18 cellular contexts compared by ENCODE assay signal in the genomic region with DNA sequence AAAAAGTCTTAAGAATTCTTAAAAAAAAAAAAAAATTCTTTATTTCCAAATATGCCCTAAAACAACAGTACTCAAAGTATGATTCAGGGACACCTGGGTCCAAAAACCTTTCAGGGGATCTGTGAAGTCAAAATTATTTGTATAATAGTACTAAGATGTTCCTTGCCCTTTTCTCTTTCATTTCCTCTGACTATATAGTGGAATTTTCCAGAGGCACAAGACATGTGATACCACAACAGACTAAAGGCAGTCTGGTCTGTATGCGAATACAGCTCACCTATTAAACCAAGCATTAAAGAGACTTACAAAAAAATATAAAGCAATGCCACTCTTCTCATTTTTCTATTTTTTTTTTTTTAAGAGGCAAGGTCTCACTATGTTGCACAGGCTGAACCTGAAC.
"Had no signal": no experiment of that assay in that cellular context is flagged by ENCODE, and none has a peak within 500 bp of the region (broad histone marks: within the 10 kb centered on the region; RNA-seq: fewer than 3 reads in every experiment).

No MANE protein-coding gene starts in this region.

- H3K4me1 ChIP-seq: left ventricle myocardium inferior, suprapubic skin, transverse colon, uterus had no signal

- H3K27ac ChIP-seq: left ventricle myocardium inferior, suprapubic skin, transverse colon, uterus had no signal

- H3K9me3 Mint-ChIP-seq: effector memory CD8-positive, alpha-beta T cell; immature natural killer cell; WTC11 had no signal

- H3K27me3 Mint-ChIP-seq: activated CD8-positive, alpha-beta memory T cell treated with anti-CD3 and anti-CD28 coated beads, Interleukin-2, amount 10 ng/mL, durations not matched to agents 7 days and 5 days; effector memory CD8-positive, alpha-beta T cell had no signal

- H3K27me3 ChIP-seq: spleen, suprapubic skin, transverse colon, uterus had no signal

- H3K27ac Mint-ChIP-seq: activated CD8-positive, alpha-beta memory T cell treated with anti-CD3 and anti-CD28 coated beads, Interleukin-2, amount 10 ng/mL, durations not matched to agents 7 days and 5 days; WTC11 had no signal

- H3K9me3 ChIP-seq: left ventricle myocardium inferior, SK-N-SH, spleen, suprapubic skin, transverse colon, uterus had no signal

- H3K4me3 Mint-ChIP-seq: activated CD8-positive, alpha-beta memory T cell treated with anti-CD3 and anti-CD28 coated beads, Interleukin-2, amount 10 ng/mL, durations not matched to agents 7 days and 5 days; effector memory CD8-positive, alpha-beta T cell; immature natural killer cell; WTC11 had no signal

- ATAC-seq: activated CD8-positive, alpha-beta memory T cell treated with anti-CD3 and anti-CD28 coated beads, Interleukin-2, amount 10 ng/mL, durations not matched to agents 7 days and 5 days; effector memory CD8-positive, alpha-beta T cell; WTC11 had no signal

- DNase-seq: activated CD8-positive, alpha-beta memory T cell treated with anti-CD3 and anti-CD28 coated beads, Interleukin-2, amount 10 ng/mL, durations not matched to agents 7 days and 5 days; activated T-cell treated with anti-CD3 and anti-CD28 coated beads, Interleukin-2, amount 50 U/mL, for 1 hour; amniotic stem cell; effector memory CD8-positive, alpha-beta T cell; immature natural killer cell; kidney glomerular epithelial cell; left ventricle myocardium inferior; mammary epithelial cell; occipital lobe; retina; SK-N-SH; spleen; stimulated activated CD4-positive, alpha-beta T cell treated with anti-CD3 and anti-CD28 coated beads, Interleukin-4, amount 100 ng/mL, for 4 hours; stimulated activated naive CD4-positive, alpha-beta T cell treated with Interleukin-2 at 50 U/mL for 16 hours; transverse colon; uterus had no signal

- H3K36me3 ChIP-seq: uterus had no signal

- H3K4me3 ChIP-seq: left ventricle myocardium inferior, spleen, suprapubic skin, transverse colon, uterus had no signal
